In genomic region chr7:30344513-30344912, GRCh38 we compare ENCODE assay signal across 1 cellular context.
TF ChIP-seq lines count a peak whose summit lies in the region.

No MANE protein-coding gene starts in this region.

TF ChIP-seq in K562, 482 proteins besides CTCF, POLR2A, EP300 and RAD21 (continued from another document):
- TF ChIP-seq, protein P1, sequence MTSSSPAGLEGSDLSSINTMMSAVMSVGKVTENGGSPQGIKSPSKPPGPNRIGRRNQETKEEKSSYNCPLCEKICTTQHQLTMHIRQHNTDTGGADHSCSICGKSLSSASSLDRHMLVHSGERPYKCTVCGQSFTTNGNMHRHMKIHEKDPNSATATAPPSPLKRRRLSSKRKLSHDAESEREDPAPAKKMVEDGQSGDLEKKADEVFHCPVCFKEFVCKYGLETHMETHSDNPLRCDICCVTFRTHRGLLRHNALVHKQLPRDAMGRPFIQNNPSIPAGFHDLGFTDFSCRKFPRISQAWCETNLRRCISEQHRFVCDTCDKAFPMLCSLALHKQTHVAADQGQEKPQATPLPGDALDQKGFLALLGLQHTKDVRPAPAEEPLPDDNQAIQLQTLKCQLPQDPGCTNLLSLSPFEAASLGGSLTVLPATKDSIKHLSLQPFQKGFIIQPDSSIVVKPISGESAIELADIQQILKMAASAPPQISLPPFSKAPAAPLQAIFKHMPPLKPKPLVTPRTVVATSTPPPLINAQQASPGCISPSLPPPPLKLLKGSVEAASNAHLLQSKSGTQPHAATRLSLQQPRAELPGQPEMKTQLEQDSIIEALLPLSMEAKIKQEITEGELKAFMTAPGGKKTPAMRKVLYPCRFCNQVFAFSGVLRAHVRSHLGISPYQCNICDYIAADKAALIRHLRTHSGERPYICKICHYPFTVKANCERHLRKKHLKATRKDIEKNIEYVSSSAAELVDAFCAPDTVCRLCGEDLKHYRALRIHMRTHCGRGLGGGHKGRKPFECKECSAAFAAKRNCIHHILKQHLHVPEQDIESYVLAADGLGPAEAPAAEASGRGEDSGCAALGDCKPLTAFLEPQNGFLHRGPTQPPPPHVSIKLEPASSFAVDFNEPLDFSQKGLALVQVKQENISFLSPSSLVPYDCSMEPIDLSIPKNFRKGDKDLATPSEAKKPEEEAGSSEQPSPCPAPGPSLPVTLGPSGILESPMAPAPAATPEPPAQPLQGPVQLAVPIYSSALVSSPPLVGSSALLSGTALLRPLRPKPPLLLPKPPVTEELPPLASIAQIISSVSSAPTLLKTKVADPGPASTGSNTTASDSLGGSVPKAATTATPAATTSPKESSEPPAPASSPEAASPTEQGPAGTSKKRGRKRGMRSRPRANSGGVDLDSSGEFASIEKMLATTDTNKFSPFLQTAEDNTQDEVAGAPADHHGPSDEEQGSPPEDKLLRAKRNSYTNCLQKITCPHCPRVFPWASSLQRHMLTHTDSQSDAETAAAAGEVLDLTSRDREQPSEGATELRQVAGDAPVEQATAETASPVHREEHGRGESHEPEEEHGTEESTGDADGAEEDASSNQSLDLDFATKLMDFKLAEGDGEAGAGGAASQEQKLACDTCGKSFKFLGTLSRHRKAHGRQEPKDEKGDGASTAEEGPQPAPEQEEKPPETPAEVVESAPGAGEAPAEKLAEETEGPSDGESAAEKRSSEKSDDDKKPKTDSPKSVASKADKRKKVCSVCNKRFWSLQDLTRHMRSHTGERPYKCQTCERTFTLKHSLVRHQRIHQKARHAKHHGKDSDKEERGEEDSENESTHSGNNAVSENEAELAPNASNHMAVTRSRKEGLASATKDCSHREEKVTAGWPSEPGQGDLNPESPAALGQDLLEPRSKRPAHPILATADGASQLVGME (CRISPR knock-in tag; IDR thresholded peaks at IDR 0.05) = no peak
- no peak for TF ChIP-seq ZNF23 (CRISPR knock-in tag; IDR thresholded peaks at IDR 0.05)
